In the genomic region with DNA sequence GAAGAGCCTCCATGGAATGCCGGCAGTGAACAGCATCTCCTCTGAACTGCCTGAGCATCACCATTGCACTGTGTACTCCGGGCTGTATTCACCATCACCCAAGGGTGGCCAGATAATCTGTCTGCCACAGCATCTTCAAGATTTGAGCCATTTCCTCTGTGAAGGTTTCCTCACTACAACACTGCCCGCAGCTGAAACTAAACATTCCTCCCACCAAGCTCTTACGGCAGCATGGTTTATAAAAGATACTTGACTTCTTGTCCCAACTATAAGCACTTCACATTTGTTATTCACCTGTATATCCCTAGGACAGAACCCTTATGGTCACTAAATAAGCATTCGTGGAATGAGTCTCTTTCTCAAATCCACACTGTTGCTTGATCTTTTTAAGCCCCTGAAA, we compare ENCODE assay signal across 34 cellular contexts.
"Had no signal": no experiment of that assay in that cellular context is flagged by ENCODE, and none has a peak within 500 bp of the region (broad histone marks: within the 10 kb centered on the region; RNA-seq: fewer than 3 reads in every experiment).

No MANE protein-coding gene starts in this region.

- H3K4me3 ChIP-seq: MG63 had no signal

- H3K36me3 ChIP-seq: MG63 had no signal

- H3K9me3 ChIP-seq: MG63 had no signal

- DNase-seq: Karpas-422, Kasumi-1, MG63, MM.1S, MV-4-11, NCI-H1048, NCI-H1092, NCI-H1092 treated with DMSO at 0.1 percent for 48 hours, NCI-H1105, NCI-H1105 treated with DMSO at 0.1 percent for 48 hours, NCI-H1417, NCI-H1417 treated with DMSO at 0.1 percent for 48 hours, NCI-H1436, NCI-H1436 treated with DMSO at 0.1 percent for 48 hours, NCI-H146, NCI-H1694, NCI-H1694 treated with DMSO at 0.1 percent for 48 hours, NCI-H187, NCI-H187 treated with DMSO at 0.1 percent for 48 hours, NCI-H1930, NCI-H2029, NCI-H2029 treated with DMSO at 0.1 percent for 48 hours, NCI-H2081, NCI-H2081 treated with DMSO at 0.1 percent for 48 hours, NCI-H2107, NCI-H2171, NCI-H2171 treated with DMSO at 0.1 percent for 48 hours, NCI-H2227 treated with DMSO at 0.1 percent for 48 hours, NCI-H226, NCI-H345, NCI-H446, NCI-H446 treated with DMSO at 0.1 percent for 48 hours, NCI-H510A, NCI-H510A treated with DMSO at 0.1 percent for 48 hours had no signal
